In the genomic region with DNA sequence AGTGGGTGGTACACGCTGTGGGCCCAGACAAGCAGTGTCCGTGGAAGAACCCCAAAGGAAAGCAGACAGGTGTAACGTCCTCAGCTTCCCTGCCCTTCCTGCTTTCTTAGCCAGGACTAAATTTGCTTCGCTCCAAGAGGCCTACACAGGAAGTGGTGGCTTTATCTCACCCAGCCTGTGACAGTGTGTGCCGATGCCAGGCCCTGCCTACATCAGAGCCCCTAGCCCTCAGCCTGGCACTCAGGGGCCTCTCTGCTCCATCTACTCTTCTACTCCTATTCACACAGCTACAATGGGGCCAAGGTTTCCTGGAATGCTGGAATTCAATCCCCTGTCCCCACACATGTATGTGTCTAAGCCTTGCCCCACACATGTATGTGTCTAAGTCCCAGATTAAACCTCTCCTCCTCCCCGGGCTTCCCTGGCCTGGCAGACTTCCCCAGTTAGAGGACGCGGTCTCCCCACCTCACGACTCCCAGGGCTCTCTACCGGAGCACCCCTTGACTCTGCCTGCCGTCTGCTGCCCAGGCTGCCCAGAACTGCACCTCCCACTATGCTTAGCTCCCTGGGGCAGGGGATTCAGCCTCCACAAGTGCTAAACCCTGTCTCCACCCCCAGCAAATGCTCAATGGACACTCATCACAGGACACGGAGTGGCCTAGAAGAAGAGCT, we compare ENCODE assay signal across 14 cellular contexts. TPM values are rescaled to one million over a fixed set of nuclear protein-coding genes. Genes with fewer than 3 reads are reported as not detected.
DNase-seq lines count a peak whose midpoint lies in the region; ATAC-seq, FAIRE-seq and TF ChIP-seq lines count a peak whose summit lies in the region.
"Had no signal": no experiment of that assay in that cellular context is flagged by ENCODE, and none has a peak within 500 bp of the region (broad histone marks: within the 10 kb centered on the region; RNA-seq: fewer than 3 reads in every experiment).

No MANE protein-coding gene starts in this region.

- H2BK12ac ChIP-seq in H9 (ENCODE audit: insufficient read length, low read depth, low read length) (no peak overlapping the region), neuronal stem cell (ENCODE audit: low read length) (no peak overlapping the region)

- peak overlapping the region; percentile 34 to 88 (median 55); a peak in 4 of 7 replicates for H3K27ac Mint-ChIP-seq in H9
- peak overlapping the region; percentile 95 to 98 for H3K27ac Mint-ChIP-seq in effector memory CD8-positive, alpha-beta T cell

- TF ChIP-seq CTCF in H9 (conservative IDR thresholded peaks at IDR 0.05), result no peak

- H3K4me1 ChIP-seq in H9 (ENCODE audit: insufficient read depth, low read length) (0 out of 2 replicates have a peak, but pooled peaks cover 3% of the 10 kb centered on the region), small intestine (ENCODE audit: control insufficient read depth in 2 of 2, insufficient read depth in 1 of 2, low read depth in 1 of 2, low read length in 1 of 2) (peaks cover 6 to 12% of the 10 kb centered on the region in 2 donors), neuronal stem cell (ENCODE audit: control insufficient read depth in 2 of 2, insufficient read depth in 1 of 2, low read depth in 1 of 2, low read length in 2 of 2) (no peaks in the 10 kb centered on the region)
- H3K4me1 ChIP-seq: SJSA1 had no signal

- H3K23me2 ChIP-seq in H9 (ENCODE audit: insufficient read length, low read depth, low read length, poor library complexity, severe bottlenecking), result no peaks in the 10 kb centered on the region

- H4K8ac ChIP-seq in H9 (replicated peaks; ENCODE audit: insufficient read length, low read depth, low read length), result no peak overlapping the region
- H4K8ac ChIP-seq in neuronal stem cell (ENCODE audit: low read depth, low read length), result no peak overlapping the region

- H3K36me3 ChIP-seq in small intestine (ENCODE audit: control insufficient read depth in 2 of 2, insufficient read depth in 2 of 2, low read length in 2 of 2), result no peaks in the 10 kb centered on the region
- H3K36me3 ChIP-seq in neuronal stem cell (replicated peaks in 1 of 2; ENCODE audit: control insufficient read depth in 2 of 2, insufficient read depth in 2 of 2, low read length in 2 of 2), result peaks cover 8 to 20% of the 10 kb centered on the region in 2 donors

- no peaks in the 10 kb centered on the region for H3K79me1 ChIP-seq in H9 (ENCODE audit: insufficient read depth, low read depth, low read length, poor library complexity, severe bottlenecking)
- H3K79me1 ChIP-seq in neuronal stem cell (ENCODE audit: low read depth, low read length), result no peaks in the 10 kb centered on the region

- no peak overlapping the region for H3K14ac ChIP-seq in H9 (ENCODE audit: insufficient read depth, low read length)
- no peak overlapping the region for H3K14ac ChIP-seq in neuronal stem cell (ENCODE audit: low read length)

- H3K9ac ChIP-seq in H9 (ENCODE audit: extremely low read depth, insufficient read length, low read length) (no peak overlapping the region), neuronal stem cell (ENCODE audit: low read depth, low read length, poor library complexity) (no peak overlapping the region)

- H2BK120ac ChIP-seq in H9 (ENCODE audit: low read depth, low read length, poor library complexity, severe bottlenecking) (no peak overlapping the region), neuronal stem cell (ENCODE audit: low read depth, low read length) (no peak overlapping the region)

- H4K20me1 ChIP-seq in H9 (ENCODE audit: control insufficient read depth, insufficient read depth, insufficient read length), result no peaks in the 10 kb centered on the region

- no peak overlapping the region for H4K91ac ChIP-seq in H9 (ENCODE audit: insufficient read length, low read depth, low read length)
- H4K91ac ChIP-seq in neuronal stem cell (ENCODE audit: low read depth, low read length, poor library complexity), result no peak overlapping the region

- no peak overlapping the region for H3K4me2 ChIP-seq in H9 (ENCODE audit: insufficient read depth, insufficient read length, low read length)
- no peak overlapping the region for H3K4me2 ChIP-seq in neuronal stem cell (ENCODE audit: insufficient read depth, low read length, poor library complexity, severe bottlenecking)

- DNase-seq in H9, result no peak
- DNase-seq in activated CD4-positive, alpha-beta T cell treated with anti-CD3 and anti-CD28 coated beads, Interleukin-2, amount 50 U/mL, for 48 hours, result peak; percentile 32 to 44
- peak; percentile 25 to 41 (median 38) for DNase-seq in effector memory CD8-positive, alpha-beta T cell
- DNase-seq in small intestine, result peak; percentile 63
- no peak for DNase-seq in neuronal stem cell (ENCODE audit: low spot score)
- DNase-seq in RPMI8226, result no peak
- DNase-seq: anterior cingulate cortex, NCI-H1417 had no signal

- no peaks in the 10 kb centered on the region for H3K27me3 Mint-ChIP-seq in H9 (ENCODE audit: low read depth)
- no peaks in the 10 kb centered on the region for H3K27me3 Mint-ChIP-seq in effector memory CD8-positive, alpha-beta T cell

- H4K5ac ChIP-seq in H9 (ENCODE audit: insufficient read length, low read depth, low read length), result no peak overlapping the region

- H3K4me3 Mint-ChIP-seq in H9, result no peak overlapping the region
- H3K4me3 Mint-ChIP-seq in effector memory CD8-positive, alpha-beta T cell, result peak overlapping the region; percentile 58 to 69
- H3K4me3 Mint-ChIP-seq: neural crest cell had no signal

- no peaks in the 10 kb centered on the region for H3K9me3 ChIP-seq in H9 (ENCODE audit: control insufficient read depth, low read depth, low read length)
- no peaks in the 10 kb centered on the region for H3K9me3 ChIP-seq in small intestine (ENCODE audit: control insufficient read depth, low read depth)
- H3K9me3 ChIP-seq in neuronal stem cell (replicated peaks in 1 of 2; ENCODE audit: control insufficient read depth in 2 of 2, insufficient read depth in 1 of 2, low read depth in 1 of 2, low read length in 2 of 2), result no peaks in the 10 kb centered on the region
- H3K9me3 ChIP-seq: SJSA1 had no signal

- H3K4ac ChIP-seq in H9 (ENCODE audit: low read depth, low read length) (no peak overlapping the region), neuronal stem cell (ENCODE audit: low read length) (no peak overlapping the region)

- no peaks in the 10 kb centered on the region for H3K9me3 Mint-ChIP-seq in H9
- no peaks in the 10 kb centered on the region for H3K9me3 Mint-ChIP-seq in effector memory CD8-positive, alpha-beta T cell
- H3K9me3 Mint-ChIP-seq: neural crest cell had no signal

- no peak for FAIRE-seq in small intestine (lab: Jason Lieb, UNC)
- FAIRE-seq: frontal cortex, G401.6 had no signal

- no peak overlapping the region for H3K56ac ChIP-seq in H9 (ENCODE audit: insufficient read length, low read depth, low read length)

- H3K4me1 Mint-ChIP-seq in H9, result peaks cover 32 to 34% of the 10 kb centered on the region in 2 experiments
- H3K4me1 Mint-ChIP-seq in effector memory CD8-positive, alpha-beta T cell (ENCODE audit: low read depth in 2 of 2), result peaks cover 57 to 59% of the 10 kb centered on the region in 2 donors
- H3K4me1 Mint-ChIP-seq: neural crest cell had no signal

- H3K79me2 ChIP-seq in H9 (ENCODE audit: insufficient read depth, low read length), result no peaks in the 10 kb centered on the region

- H3K23ac ChIP-seq in H9 (ENCODE audit: insufficient read length, low read depth, low read length) (no peak overlapping the region), neuronal stem cell (ENCODE audit: low read depth, low read length, poor library complexity) (no peak overlapping the region)

- H2BK5ac ChIP-seq in H9 (ENCODE audit: insufficient read length, low read length), result no peak overlapping the region
- no peak overlapping the region for H2BK5ac ChIP-seq in neuronal stem cell (ENCODE audit: low read length)

- H3T11ph ChIP-seq in H9 (ENCODE audit: low read length), result no peak overlapping the region

- H2AK5ac ChIP-seq in H9 (ENCODE audit: insufficient read length, low read length) (no peak overlapping the region), neuronal stem cell (ENCODE audit: low read depth, low read length) (no peak overlapping the region)

- no peak overlapping the region for H2AFZ ChIP-seq in H9 (ENCODE audit: low read length)
- no peak overlapping the region for H2AFZ ChIP-seq in neuronal stem cell (ENCODE audit: low read length)

- H3K36me3 Mint-ChIP-seq in H9 (ENCODE audit: insufficient read depth in 1 of 3, low read depth in 3 of 3), result peaks cover 3 to 31% (median 18%) of the 10 kb centered on the region in 3 experiments
- peaks cover 8% of the 10 kb centered on the region for H3K36me3 Mint-ChIP-seq in effector memory CD8-positive, alpha-beta T cell (ENCODE audit: insufficient read depth)

- H3K27ac ChIP-seq in H9 (ENCODE audit: insufficient read length, low read depth, low read length) (no peak overlapping the region), small intestine (ENCODE audit: low read depth in 1 of 2, low read length in 1 of 2) (peak overlapping the region; percentile 86 to 93), neuronal stem cell (replicated peaks; ENCODE audit: low read length) (no peak overlapping the region)
- H3K27ac ChIP-seq: SJSA1 had no signal

- no peaks in the 10 kb centered on the region for H3K27me3 ChIP-seq in H9 (ENCODE audit: insufficient read depth, low read length)
- H3K27me3 ChIP-seq in small intestine (ENCODE audit: control insufficient read depth in 2 of 2, insufficient read depth in 2 of 2, low read length in 2 of 2), result no peaks in the 10 kb centered on the region
- H3K27me3 ChIP-seq in neuronal stem cell (ENCODE audit: control insufficient read depth in 3 of 3, insufficient read depth in 3 of 3, low read depth in 1 of 3, low read length in 3 of 3), result no peaks in the 10 kb centered on the region
- H3K27me3 ChIP-seq: SJSA1 had no signal

- no peak overlapping the region for H2BK20ac ChIP-seq in H9 (ENCODE audit: low read depth, low read length, poor library complexity, severe bottlenecking)

- H3K4me3 ChIP-seq in small intestine (ENCODE audit: low read depth in 1 of 2, low read length in 2 of 2) (no peak overlapping the region), neuronal stem cell (ENCODE audit: low read length in 2 of 2) (no peak overlapping the region)
- H3K4me3 ChIP-seq: SJSA1 had no signal

- H2BK15ac ChIP-seq in H9 (ENCODE audit: low read depth, low read length) (no peak overlapping the region), neuronal stem cell (ENCODE audit: low read length) (no peak overlapping the region)

- WGBS in H9 (ENCODE audit: extremely low coverage, insufficient read length, low lambda C conversion rate), result no CpG with 5 or more reads among the region's 12 CpGs
- WGBS in small intestine, 3 donors, result 40 to 58% (median 52%) methylated on average over 12 of the region's 12 CpGs
- WGBS in neuronal stem cell (ENCODE audit: extremely low coverage in 2 of 2, insufficient read length in 2 of 2, insufficient replicate concordance in 1 of 2), 2 donors, result no CpG with 5 or more reads among the region's 12 CpGs

- no peak overlapping the region for H3K18ac ChIP-seq in H9 (ENCODE audit: insufficient read length, low read depth, low read length)
- no peak overlapping the region for H3K18ac ChIP-seq in neuronal stem cell (ENCODE audit: low read length)

- ATAC-seq in effector memory CD8-positive, alpha-beta T cell (replicated peaks), result peak; percentile 74
- no peak for ATAC-seq in HG03469 (IDR thresholded peaks at IDR 0.05; ENCODE audit: unreplicated experiment)
- ATAC-seq in HG02763 (IDR thresholded peaks at IDR 0.05; ENCODE audit: unreplicated experiment), result no peak

RNA-seq across cellular contexts. Expression of gene PGAP3, which starts 8.2 kb away (rescaled TPM):
- total RNA-seq in H9 (2021), result 29.0 and 30.2 TPM in 2 replicates
- polyA plus RNA-seq in small intestine, result 10 to 100 TPM; 20.6 to 35.5 (median 21.6) TPM
- 10.1 TPM for polyA plus RNA-seq in neuronal stem cell (2013, experiment 1 of 2)
- 11.1 TPM for polyA plus RNA-seq in neuronal stem cell (2013, experiment 2 of 2)

RNA-seq across cellular contexts. Expression of gene PNMT, which starts 11.4 kb away (rescaled TPM):
- total RNA-seq in H9 (2021), result 2.1 and 2.3 TPM in 2 replicates
- 1 to 10 TPM; 3.4 to 7.8 (median 6.5) TPM for polyA plus RNA-seq in small intestine
- polyA plus RNA-seq in neuronal stem cell (2013, experiment 1 of 2), result 0.95 TPM
- polyA plus RNA-seq in neuronal stem cell (2013, experiment 2 of 2), result 1.0 TPM
- total RNA-seq: SJSA1 had no signal

RNA-seq across cellular contexts. Expression of gene TCAP, which starts 14.5 kb away (rescaled TPM):
- total RNA-seq in H9 (2021), result 2.1 and 2.5 TPM in 2 replicates
- 10 to 100 TPM in 1 of 3 donors, 1 to 10 TPM in 1, under 1 TPM in 1; 0.85 to 27.6 (median 5.4) TPM for polyA plus RNA-seq in small intestine
- 0.88 TPM for polyA plus RNA-seq in neuronal stem cell (2013, experiment 1 of 2)
- polyA plus RNA-seq in neuronal stem cell (2013, experiment 2 of 2), result 0.87 TPM

RNA-seq across cellular contexts. Expression of gene ERBB2, which starts 20.2 kb away (rescaled TPM):
- 216 and 217 TPM in 2 replicates for total RNA-seq in H9 (2021)
- 10 to 100 TPM; 43.0 to 83.2 (median 56.2) TPM for polyA plus RNA-seq in small intestine
- 69.2 TPM for polyA plus RNA-seq in neuronal stem cell (2013, experiment 1 of 2)
- polyA plus RNA-seq in neuronal stem cell (2013, experiment 2 of 2), result 69.0 TPM

RNA-seq across cellular contexts. Expression of gene STARD3, which starts 42.7 kb away (rescaled TPM):
- 48.2 and 51.3 TPM in 2 replicates for total RNA-seq in H9 (2021)
- polyA plus RNA-seq in small intestine, result 10 to 100 TPM; 56.0 to 80.2 (median 72.0) TPM
- 65.0 TPM for polyA plus RNA-seq in neuronal stem cell (2013, experiment 1 of 2)
- 70.1 TPM for polyA plus RNA-seq in neuronal stem cell (2013, experiment 2 of 2)

Comparison
In these comparisons a context has a peak if more than half of its experiments do, and no peak if none do; other contexts are left out.
1. DNase-seq: peak in activated CD4-positive, alpha-beta T cell treated with anti-CD3 and anti-CD28 coated beads, Interleukin-2, amount 50 U/mL, for 48 hours (2 of 2), effector memory CD8-positive, alpha-beta T cell (3 of 3) and small intestine (single experiment); none in H9 (single experiment), neuronal stem cell (single experiment) and RPMI8226 (single experiment).
2. H3K27ac ChIP-seq: peak in small intestine (2 of 2); none in H9 (single experiment) and neuronal stem cell (single experiment).
3. H3K4me3 Mint-ChIP-seq: peak in effector memory CD8-positive, alpha-beta T cell (2 of 2); none in H9 (0 of 2).